18 cellular contexts compared by ENCODE assay signal in genomic region chr10:58857251-58857650, GRCh38.
DNase-seq lines count a peak whose midpoint lies in the region; ATAC-seq, FAIRE-seq and TF ChIP-seq lines count a peak whose summit lies in the region.
"Had no signal": no experiment of that assay in that cellular context is flagged by ENCODE, and none has a peak within 500 bp of the region (broad histone marks: within the 10 kb centered on the region; RNA-seq: fewer than 3 reads in every experiment).

No MANE protein-coding gene starts in this region.

- peak overlapping the region; percentile 8; the same call in 1 of the 2 replicates for H3K4me2 ChIP-seq in IMR-90 (ENCODE audit: low read depth, low read length)
- no peak overlapping the region for H3K4me2 ChIP-seq in H1 (ENCODE audit: insufficient read depth in 1 of 2, low read depth in 2 of 2, low read length in 2 of 2)
- H3K4me2 ChIP-seq: hepatocyte had no signal

- no peak overlapping the region for H2BK12ac ChIP-seq in H1 (ENCODE audit: low read depth, low read length)

- H4K8ac ChIP-seq in IMR-90 (ENCODE audit: low read depth in 2 of 2, low read length in 2 of 2) (peak overlapping the region; percentile 3 to 92; a peak in 3 of 4 replicates), H1 (ENCODE audit: extremely low read depth, insufficient read depth, low read length) (no peak overlapping the region)

- peak overlapping the region; percentile 89 for H3K4ac ChIP-seq in IMR-90 (ENCODE audit: low read depth, low read length)
- H3K4ac ChIP-seq in H1 (replicated peaks; ENCODE audit: insufficient read length, low read depth, low read length): no peak overlapping the region

- TF ChIP-seq EP300 in H1 (IDR thresholded peaks at IDR 0.05; ENCODE audit: borderline replicate concordance in 1 of 2, low read depth in 2 of 2, low read length in 2 of 2): no peak

- POLR2A ChIA-PET in AG04450 (lab: Yijun Ruan, JAX) (no interaction called here), IMR-90 (lab: Charles Lee; ENCODE audit: unreplicated experiment) (no interaction called here), H1 (lab: Charles Lee; ENCODE audit: partially characterized antibody) (no interaction called here)

- H4K5ac ChIP-seq in IMR-90 (ENCODE audit: low read depth, low read length) (peak overlapping the region; percentile 52; the same call in 1 of the 2 replicates), H1 (ENCODE audit: insufficient read length, low read depth, low read length) (no peak overlapping the region)

- no peak overlapping the region for H2AK9ac ChIP-seq in IMR-90 (replicated peaks; ENCODE audit: low read depth, low read length, poor library complexity)

- CTCF ChIA-PET in AG04450 (lab: Charles Lee) (no interaction called here), IMR-90 (lab: Yijun Ruan, JAX) (no interaction called here), H1 (lab: Charles Lee; ENCODE audit: partially characterized antibody) (no interaction called here)

- H2BK15ac ChIP-seq in IMR-90 (ENCODE audit: low read depth, low read length) (peak overlapping the region; percentile 61), H1 (ENCODE audit: low read length) (peak overlapping the region; percentile 32; the same call in 1 of the 2 replicates)

- TF ChIP-seq POLR2A in IMR-90 (IDR thresholded peaks at IDR 0.05; ENCODE audit: low read depth, low read length) (no peak), H1 (IDR thresholded peaks at IDR 0.05; ENCODE audit: control extremely low read depth in 1 of 2, low read depth in 2 of 2, low read length in 2 of 2) (no peak), GM12892 (IDR thresholded peaks at IDR 0.05; ENCODE audit: low read depth, low read length) (no peak)

- peak overlapping the region; percentile 93 for H3K14ac ChIP-seq in IMR-90 (replicated peaks; ENCODE audit: low read depth, low read length)
- H3K14ac ChIP-seq in H1 (ENCODE audit: insufficient read length): no peak overlapping the region

- peak overlapping the region; percentile 88 for H4K91ac ChIP-seq in IMR-90 (ENCODE audit: insufficient read depth, low read depth, low read length)
- no peak overlapping the region for H4K91ac ChIP-seq in H1 (replicated peaks; ENCODE audit: insufficient read length, low read length)

- dilution Hi-C loops in IMR-90 (cut with HindIII; ENCODE audit: low sequenced_read_pairs, unreplicated experiment): no loop called here

- no peaks in the 10 kb centered on the region for H3K23me2 ChIP-seq in H1 (ENCODE audit: low read depth, low read length)

- no peaks in the 10 kb centered on the region for H3K79me2 ChIP-seq in H1 (ENCODE audit: control insufficient read depth in 1 of 2, insufficient read depth in 2 of 2, low read length in 2 of 2)
- H3K79me2 ChIP-seq: hepatocyte had no signal

- TF ChIP-seq CTCF in AG04450 (IDR thresholded peaks at IDR 0.05; ENCODE audit: low read depth, low read length) (no peak), IMR-90 (conservative IDR thresholded peaks at IDR 0.05; ENCODE audit: low read depth, low read length) (no peak), H1 (IDR thresholded peaks at IDR 0.05; ENCODE audit: control extremely low read depth in 1 of 3, insufficient read depth in 1 of 3, low read depth in 1 of 3, low read length in 3 of 3) (no peak), pancreas (IDR thresholded peaks at IDR 0.05) (no peak)

- FAIRE-seq in H1 (lab: Jason Lieb, UNC) (no peak), pancreas (lab: Jason Lieb, UNC) (no peak), small intestine (lab: Jason Lieb, UNC) (no peak), GM12892 (lab: Jason Lieb, UNC) (no peak)
- FAIRE-seq: GM19239 had no signal

- H4K20me1 ChIP-seq in IMR-90 (ENCODE audit: insufficient read depth, low read length): no peaks in the 10 kb centered on the region
- H4K20me1 ChIP-seq in H1 (replicated peaks in 1 of 2; ENCODE audit: control insufficient read depth in 1 of 2, insufficient read depth in 2 of 2, low read length in 2 of 2): no peaks in the 10 kb centered on the region

- H3K18ac ChIP-seq in IMR-90 (ENCODE audit: low read depth, low read length): peak overlapping the region; percentile 71
- no peak overlapping the region for H3K18ac ChIP-seq in H1 (ENCODE audit: extremely low read depth, low read length)

- H2BK120ac ChIP-seq in IMR-90 (ENCODE audit: low read depth, low read length): peak overlapping the region; percentile 92
- H2BK120ac ChIP-seq in H1 (replicated peaks; ENCODE audit: low read depth, low read length): no peak overlapping the region

- peaks cover 9% of the 10 kb centered on the region for H3K9me1 ChIP-seq in IMR-90 (ENCODE audit: insufficient read depth, low read length)

- H2AK5ac ChIP-seq in IMR-90 (ENCODE audit: low read depth, low read length) (peak overlapping the region; percentile 79), H1 (ENCODE audit: low read depth, low read length) (no peak overlapping the region; the same call in 1 of the 2 replicates)

- intact Hi-C loops in IMR-90 (cut with micrococcal nuclease) (no loop called here), pancreas (cut with DNase I) (no loop called here)

- H3K27me3 ChIP-seq in AG04450 (ENCODE audit: control insufficient read depth, insufficient read depth, low read length): no peaks in the 10 kb centered on the region
- no peaks in the 10 kb centered on the region for H3K27me3 ChIP-seq in IMR-90 (ENCODE audit: control insufficient read depth, insufficient read depth, low read length)
- no peaks in the 10 kb centered on the region for H3K27me3 ChIP-seq in H1 (replicated peaks in 1 of 4; ENCODE audit: control insufficient read depth in 3 of 4, extremely low read depth in 1 of 4, insufficient read depth in 3 of 4, low read length in 3 of 4)
- H3K27me3 ChIP-seq in pancreas: no peaks in the 10 kb centered on the region
- H3K27me3 ChIP-seq in small intestine (ENCODE audit: control insufficient read depth in 2 of 2, insufficient read depth in 2 of 2, low read length in 2 of 2): no peaks in the 10 kb centered on the region
- H3K27me3 ChIP-seq: hepatocyte had no signal

- H3K4me3 ChIP-seq in AG04450 (ENCODE audit: low read depth, low read length) (no peak overlapping the region), IMR-90 (ENCODE audit: insufficient read depth, low read depth, low read length) (no peak overlapping the region), H1 (ENCODE audit: extremely low read depth in 1 of 4, insufficient read depth in 2 of 4, low read depth in 3 of 4, low read length in 4 of 4) (no peak overlapping the region), pancreas (no peak overlapping the region), small intestine (ENCODE audit: low read depth in 1 of 2, low read length in 2 of 2) (no peak overlapping the region)
- H3K4me3 ChIP-seq: hepatocyte had no signal

- DNase-seq in AG04450 (ENCODE audit: low read depth, low spot score) (no peak), IMR-90 (no peak), H1 (ENCODE audit: low read depth in 1 of 2, low spot score in 2 of 2) (no peak), pancreas (no peak), small intestine (no peak), cortex of kidney (lab: John Stamatoyannopoulos, UW) (no peak), GM12892 (ENCODE audit: insufficient read length) (no peak)
- no peak for DNase-seq in activated T-cell treated with anti-CD3 and anti-CD28 coated beads, Interleukin-2, amount 50 U/mL, for 48 hours
- DNase-seq: activated CD4-positive, CD25-positive, alpha-beta regulatory T cell treated with anti-CD3 and anti-CD28 coated beads, Interleukin-2, amount 50 U/mL, for 72 hours; activated effector memory CD4-positive, alpha-beta T cell treated with anti-CD3 and anti-CD28 coated beads, Interleukin-2, amount 50 U/mL, for 16 hours; Kasumi-1; midbrain; NCI-H1105 treated with DMSO at 0.1 percent for 48 hours; NCI-H82; retina; stimulated activated naive CD8-positive, alpha-beta T cell treated with anti-CD3 and anti-CD28 coated beads, Interleukin-15, Interleukin-2, amounts not matched to agents 100 U/mL and 50 U/mL, for 24 hours had no signal

- H3K79me1 ChIP-seq in IMR-90 (ENCODE audit: low read depth in 1 of 2, low read length in 2 of 2) (no peaks in the 10 kb centered on the region), H1 (ENCODE audit: low read depth, low read length) (no peaks in the 10 kb centered on the region)

- no CpG with 5 or more reads among the region's 2 CpGs for WGBS in IMR-90 (ENCODE audit: extremely low coverage in 2 of 2, insufficient read length in 1 of 2), 2 experiments
- WGBS in H1 (ENCODE audit: extremely low coverage in 1 of 2, insufficient coverage in 1 of 2, insufficient read length in 1 of 2, insufficient replicate concordance in 2 of 2, low coverage in 1 of 2, low lambda C conversion rate in 2 of 2, missing lambda C conversion rate in 1 of 2), 2 experiments: 91% methylated on average over 2 of the region's 2 CpGs; no CpG with 5 or more reads in 1 of the 2 experiments
- 60 to 63% methylated on average over 2 of the region's 2 CpGs for WGBS in pancreas, 2 donors
- WGBS in small intestine, 3 donors: 66 to 68% (median 67%) methylated on average over 2 of the region's 2 CpGs

- H3K9ac ChIP-seq in IMR-90 (ENCODE audit: low read depth, low read length) (no peak overlapping the region), H1 (replicated peaks in 1 of 4; ENCODE audit: extremely low read depth in 1 of 4, low read depth in 3 of 4, low read length in 3 of 4) (no peak overlapping the region)

- H2BK5ac ChIP-seq in IMR-90 (ENCODE audit: low read depth, low read length, poor library complexity, severe bottlenecking): peak overlapping the region; percentile 83
- H2BK5ac ChIP-seq in H1 (ENCODE audit: low read depth, low read length): 0 out of 2 replicates have a peak overlapping the region, but pooled peaks have one; percentile 19

- TF ChIP-seq RAD21 in IMR-90 (IDR thresholded peaks at IDR 0.05; ENCODE audit: low read length): no peak
- TF ChIP-seq RAD21 in H1 (IDR thresholded peaks at IDR 0.05 in 1 of 2, conservative IDR thresholded peaks at IDR 0.05 in 1 of 2; ENCODE audit: low read depth in 2 of 2, low read length in 2 of 2): no peak

- BruUV-seq in IMR-90 (replicated peaks; lab: Mats Ljungman, UMichigan): no TSS peak

- ATAC-seq in IMR-90 (ENCODE audit: low read depth) (no peak), pancreas (no peak)
- ATAC-seq: stimulated activated naive CD8-positive, alpha-beta T cell treated with anti-CD3 and anti-CD28 coated beads, Interleukin-15, Interleukin-2, amounts not matched to agents 100 U/mL and 50 U/mL, for 24 hours had no signal

- H3K36me3 ChIP-seq in IMR-90 (ENCODE audit: control insufficient read depth, insufficient read depth, low read length) (no peaks in the 10 kb centered on the region), H1 (ENCODE audit: control insufficient read depth in 2 of 4, insufficient read depth in 4 of 4, low read length in 3 of 4) (no peaks in the 10 kb centered on the region), pancreas (no peaks in the 10 kb centered on the region), small intestine (ENCODE audit: control insufficient read depth in 2 of 2, insufficient read depth in 2 of 2, low read length in 2 of 2) (no peaks in the 10 kb centered on the region)

- H2AFZ ChIP-seq in IMR-90 (replicated peaks; ENCODE audit: low read length, poor library complexity) (peak overlapping the region; percentile 74), H1 (ENCODE audit: low read length) (no peak overlapping the region)
- H2AFZ ChIP-seq: hepatocyte had no signal

- peaks cover 9% of the 10 kb centered on the region for H3K4me1 ChIP-seq in IMR-90 (ENCODE audit: control insufficient read depth, insufficient read depth, low read length)
- H3K4me1 ChIP-seq in H1 (replicated peaks in 1 of 4; ENCODE audit: control insufficient read depth in 3 of 4, insufficient read depth in 4 of 4, low read length in 3 of 4): peaks cover 0 to 6% (median 3%) of the 10 kb centered on the region in 4 experiments; a peak in 3 of 7 replicates
- H3K4me1 ChIP-seq in pancreas: no peaks in the 10 kb centered on the region
- no peaks in the 10 kb centered on the region for H3K4me1 ChIP-seq in small intestine (ENCODE audit: control insufficient read depth in 2 of 2, insufficient read depth in 1 of 2, low read depth in 1 of 2, low read length in 1 of 2)

- no peak overlapping the region; the same call in none of the 2 replicates for H3K56ac ChIP-seq in IMR-90 (ENCODE audit: extremely low read depth, insufficient read depth, low read length)
- no peak overlapping the region for H3K56ac ChIP-seq in H1 (replicated peaks; ENCODE audit: insufficient read length, low read depth, low read length)

- H3K9me3 ChIP-seq in AG04450 (ENCODE audit: control insufficient read depth, insufficient read depth, low read length): no peaks in the 10 kb centered on the region
- H3K9me3 ChIP-seq in IMR-90 (ENCODE audit: control insufficient read depth, insufficient read depth, low read length): no peaks in the 10 kb centered on the region; the same call in 1 of the 2 replicates
- peaks cover 0 to 3% of the 10 kb centered on the region in 2 experiments; a peak in 1 of 4 replicates for H3K9me3 ChIP-seq in H1 (ENCODE audit: insufficient read depth in 2 of 2, low read depth in 1 of 2, low read length in 1 of 2)
- no peaks in the 10 kb centered on the region for H3K9me3 ChIP-seq in pancreas
- no peaks in the 10 kb centered on the region for H3K9me3 ChIP-seq in small intestine (ENCODE audit: control insufficient read depth, low read depth)

- H3K27ac ChIP-seq in AG04450 (ENCODE audit: low read depth, low read length) (peak overlapping the region; percentile 79), IMR-90 (ENCODE audit: insufficient read depth, low read length) (peak overlapping the region; percentile 38; the same call in 1 of the 2 replicates), H1 (ENCODE audit: low read depth, low read length) (no peak overlapping the region), pancreas (peak overlapping the region; percentile 31 to 58 (median 46)), small intestine (ENCODE audit: low read depth in 1 of 2, low read length in 1 of 2) (no peak overlapping the region)
- H3K27ac ChIP-seq: hepatocyte had no signal

- in situ Hi-C loops in IMR-90 (cut with MboI; ENCODE audit: low sequenced_read_pairs): no loop called here

- H2BK20ac ChIP-seq in IMR-90 (ENCODE audit: low read depth, low read length) (peak overlapping the region; percentile 93), H1 (ENCODE audit: low read length) (no peak overlapping the region)

- H3K23ac ChIP-seq in IMR-90 (ENCODE audit: low read depth, low read length) (peak overlapping the region; percentile 53), H1 (ENCODE audit: insufficient read length) (no peak overlapping the region)

Comparison
In these comparisons a context has a peak if more than half of its experiments do, and no peak if none do; other contexts are left out.
1. H3K27ac ChIP-seq: peak in AG04450 (single experiment), IMR-90 (single experiment) and pancreas (4 of 4); none in H1 (single experiment) and small intestine (0 of 2).